8 cellular contexts compared by ENCODE assay signal in genomic region chr4:109816082-109816442, GRCh38. TPM values are rescaled to one million over a fixed set of nuclear protein-coding genes. Genes with fewer than 3 reads are reported as not detected.
DNase-seq lines count a peak whose midpoint lies in the region; ATAC-seq and TF ChIP-seq lines count a peak whose summit lies in the region.

No MANE protein-coding gene starts in this region.

- H3K79me2 ChIP-seq in parathyroid adenoma: no peaks in the 10 kb centered on the region

- CTCF ChIA-PET in activated CD8-positive, alpha-beta memory T cell treated with anti-CD3 and anti-CD28 coated beads, Interleukin-2, amount 10 ng/mL, durations not matched to agents 7 days and 5 days (lab: Charles Lee): interaction anchor here (1.6 to 4.2 kb wide), 3 partner anchors 10 to 383 kb away, joined by 9 to 17 read pairs (median 10); partner anchors contain the start of genes RRH and SEC24B

- H3K27ac ChIP-seq in esophagus (ENCODE audit: low read depth in 2 of 2, low read length in 1 of 2): peak overlapping the region; percentile 91 to 95
- H3K27ac ChIP-seq in parathyroid adenoma: no peak overlapping the region
- peak overlapping the region; percentile 90 for H3K27ac ChIP-seq in upper lobe of right lung

- H3K9me3 ChIP-seq in esophagus (ENCODE audit: control insufficient read depth in 2 of 2, insufficient read depth in 1 of 2, low read depth in 1 of 2, low read length in 1 of 2): no peaks in the 10 kb centered on the region
- H3K9me3 ChIP-seq in parathyroid adenoma (ENCODE audit: control insufficient read depth, low read length): no peaks in the 10 kb centered on the region
- no peaks in the 10 kb centered on the region for H3K9me3 ChIP-seq in upper lobe of right lung

- WGBS in esophagus, 2 donors: 0 to 1% methylated on average over 19 of the region's 19 CpGs

- H3K4me3 ChIP-seq in esophagus (ENCODE audit: low read depth in 1 of 2, low read length in 2 of 2) (peak overlapping the region; percentile 74 to 79), parathyroid adenoma (ENCODE audit: low read depth, low read length) (peak overlapping the region; percentile 87), upper lobe of right lung (peak overlapping the region; percentile 84)

- peak; percentile 75 for DNase-seq in activated CD8-positive, alpha-beta memory T cell treated with anti-CD3 and anti-CD28 coated beads, Interleukin-2, amount 10 ng/mL, durations not matched to agents 7 days and 5 days
- DNase-seq in upper lobe of right lung: peak; percentile 68
- DNase-seq in NCI-H774 (lab: John Stamatoyannopoulos, UW): no peak
- no peak for DNase-seq in EL

- TF ChIP-seq CTCF in parathyroid adenoma (IDR thresholded peaks at IDR 0.05) (no peak), upper lobe of right lung (IDR thresholded peaks at IDR 0.05) (no peak)

- no peaks in the 10 kb centered on the region for H3K27me3 ChIP-seq in esophagus (ENCODE audit: control insufficient read depth in 1 of 2, insufficient read depth in 2 of 2, low read length in 2 of 2)
- H3K27me3 ChIP-seq in parathyroid adenoma (ENCODE audit: control insufficient read depth, insufficient read depth, low read length): no peaks in the 10 kb centered on the region
- no peaks in the 10 kb centered on the region for H3K27me3 ChIP-seq in upper lobe of right lung

- H2AFZ ChIP-seq in parathyroid adenoma: peak overlapping the region; percentile 85

- H3K36me3 Mint-ChIP-seq in IgD-negative memory B cell: peaks cover 1% of the 10 kb centered on the region
- peaks cover 39% of the 10 kb centered on the region for H3K36me3 Mint-ChIP-seq in activated CD8-positive, alpha-beta memory T cell treated with anti-CD3 and anti-CD28 coated beads, Interleukin-2, amount 10 ng/mL, durations not matched to agents 7 days and 5 days

- peak overlapping the region; percentile 98 to 99 (median 99) for H3K4me3 Mint-ChIP-seq in IgD-negative memory B cell
- peak overlapping the region; percentile 95 for H3K4me3 Mint-ChIP-seq in activated CD8-positive, alpha-beta memory T cell treated with anti-CD3 and anti-CD28 coated beads, Interleukin-2, amount 10 ng/mL, durations not matched to agents 7 days and 5 days

- H3K9ac ChIP-seq in parathyroid adenoma: no peak overlapping the region

- peak overlapping the region; percentile 95 to 99 (median 99) for H3K27ac Mint-ChIP-seq in IgD-negative memory B cell
- H3K27ac Mint-ChIP-seq in activated CD8-positive, alpha-beta memory T cell treated with anti-CD3 and anti-CD28 coated beads, Interleukin-2, amount 10 ng/mL, durations not matched to agents 7 days and 5 days: peak overlapping the region; percentile 98

- intact Hi-C loops in upper lobe of right lung (cut with DNase I): no loop called here

- ATAC-seq in activated CD8-positive, alpha-beta memory T cell treated with anti-CD3 and anti-CD28 coated beads, Interleukin-2, amount 10 ng/mL, durations not matched to agents 7 days and 5 days: peak; percentile 8
- ATAC-seq in upper lobe of right lung: no peak
- ATAC-seq in HG02642 (IDR thresholded peaks at IDR 0.05; ENCODE audit: poor library complexity, unreplicated experiment): no peak

- peak overlapping the region; percentile 95 for H3K4me2 ChIP-seq in parathyroid adenoma (ENCODE audit: low read length)

- H3K4me1 Mint-ChIP-seq in IgD-negative memory B cell: peaks cover 19 to 26% (median 24%) of the 10 kb centered on the region in 3 donors
- peaks cover 60% of the 10 kb centered on the region for H3K4me1 Mint-ChIP-seq in activated CD8-positive, alpha-beta memory T cell treated with anti-CD3 and anti-CD28 coated beads, Interleukin-2, amount 10 ng/mL, durations not matched to agents 7 days and 5 days

- H3K4me1 ChIP-seq in esophagus (ENCODE audit: control insufficient read depth in 2 of 2, insufficient read depth in 2 of 2, low read length in 1 of 2) (no peaks in the 10 kb centered on the region), parathyroid adenoma (no peaks in the 10 kb centered on the region), upper lobe of right lung (peaks cover 8% of the 10 kb centered on the region)

- H3K36me3 ChIP-seq in esophagus (ENCODE audit: control insufficient read depth in 2 of 2, insufficient read depth in 2 of 2, low read length in 1 of 2) (peaks cover 0 to 2% of the 10 kb centered on the region in 2 donors), parathyroid adenoma (ENCODE audit: control insufficient read depth, insufficient read depth, low read length) (no peaks in the 10 kb centered on the region), upper lobe of right lung (peaks cover 36% of the 10 kb centered on the region)

- no peaks in the 10 kb centered on the region for H3K9me3 Mint-ChIP-seq in IgD-negative memory B cell
- no peaks in the 10 kb centered on the region for H3K9me3 Mint-ChIP-seq in activated CD8-positive, alpha-beta memory T cell treated with anti-CD3 and anti-CD28 coated beads, Interleukin-2, amount 10 ng/mL, durations not matched to agents 7 days and 5 days (ENCODE audit: low read depth)

- H3K27me3 Mint-ChIP-seq in IgD-negative memory B cell: no peaks in the 10 kb centered on the region
- H3K27me3 Mint-ChIP-seq in activated CD8-positive, alpha-beta memory T cell treated with anti-CD3 and anti-CD28 coated beads, Interleukin-2, amount 10 ng/mL, durations not matched to agents 7 days and 5 days: no peaks in the 10 kb centered on the region

RNA-seq across cellular contexts. Expression of gene GAR1, which starts 0.5 kb away (rescaled TPM):
- 19.2 TPM for polyA plus RNA-seq in IgD-negative memory B cell
- total RNA-seq in activated CD8-positive, alpha-beta memory T cell treated with anti-CD3 and anti-CD28 coated beads, Interleukin-2, amount 10 ng/mL, durations not matched to agents 7 days and 5 days: 10 to 100 TPM; 25.2 to 29.9 TPM
- 10 to 100 TPM; 15.9 to 23.1 TPM for polyA plus RNA-seq in esophagus
- total RNA-seq in upper lobe of right lung: 12.2 TPM

RNA-seq across cellular contexts. Expression of gene RRH, which starts 11.7 kb away (rescaled TPM):
- polyA plus RNA-seq in IgD-negative memory B cell (not detected), esophagus (under 1 TPM; 0.06 to 0.07 TPM)
- under 1 TPM; 0.19 to 0.32 TPM for total RNA-seq in activated CD8-positive, alpha-beta memory T cell treated with anti-CD3 and anti-CD28 coated beads, Interleukin-2, amount 10 ng/mL, durations not matched to agents 7 days and 5 days
- total RNA-seq in upper lobe of right lung: not detected

RNA-seq across cellular contexts. Expression of gene CFI, which starts 14.3 kb away (rescaled TPM):
- polyA plus RNA-seq in IgD-negative memory B cell (not detected), esophagus (1 to 10 TPM; 5.7 to 7.9 TPM)
- under 1 TPM in 1 of 2 experiments, not detected in 1; 0.26 TPM for total RNA-seq in activated CD8-positive, alpha-beta memory T cell treated with anti-CD3 and anti-CD28 coated beads, Interleukin-2, amount 10 ng/mL, durations not matched to agents 7 days and 5 days
- 61.0 TPM for total RNA-seq in upper lobe of right lung

RNA-seq across cellular contexts. Expression of gene LRIT3, which starts 31.8 kb away (rescaled TPM):
- polyA plus RNA-seq in IgD-negative memory B cell (not detected), esophagus (under 1 TPM; 0.11 to 0.24 TPM)
- total RNA-seq in activated CD8-positive, alpha-beta memory T cell treated with anti-CD3 and anti-CD28 coated beads, Interleukin-2, amount 10 ng/mL, durations not matched to agents 7 days and 5 days: under 1 TPM in 1 of 2 experiments, not detected in 1; 0.23 TPM
- 0.14 TPM for total RNA-seq in upper lobe of right lung

Comparison
In these comparisons a context has a peak if more than half of its experiments do, and no peak if none do; other contexts are left out.
1. DNase-seq: peak in activated CD8-positive, alpha-beta memory T cell treated with anti-CD3 and anti-CD28 coated beads, Interleukin-2, amount 10 ng/mL, durations not matched to agents 7 days and 5 days (single experiment) and upper lobe of right lung (single experiment); none in NCI-H774 (single experiment) and EL (single experiment).
2. RNA of gene CFI, which starts 14.3 kb away (total RNA-seq): 61.0 TPM in upper lobe of right lung (single experiment); 0.26 TPM in activated CD8-positive, alpha-beta memory T cell treated with anti-CD3 and anti-CD28 coated beads, Interleukin-2, amount 10 ng/mL, durations not matched to agents 7 days and 5 days; every median in the first group is over 10 times any median in the second.
3. Peak in every context shown above with its lines, with median percentiles within 50 percentile points of each other: H3K4me3 ChIP-seq.